Comparison of ENCODE assay signal across 1 cellular context in the genomic region with DNA sequence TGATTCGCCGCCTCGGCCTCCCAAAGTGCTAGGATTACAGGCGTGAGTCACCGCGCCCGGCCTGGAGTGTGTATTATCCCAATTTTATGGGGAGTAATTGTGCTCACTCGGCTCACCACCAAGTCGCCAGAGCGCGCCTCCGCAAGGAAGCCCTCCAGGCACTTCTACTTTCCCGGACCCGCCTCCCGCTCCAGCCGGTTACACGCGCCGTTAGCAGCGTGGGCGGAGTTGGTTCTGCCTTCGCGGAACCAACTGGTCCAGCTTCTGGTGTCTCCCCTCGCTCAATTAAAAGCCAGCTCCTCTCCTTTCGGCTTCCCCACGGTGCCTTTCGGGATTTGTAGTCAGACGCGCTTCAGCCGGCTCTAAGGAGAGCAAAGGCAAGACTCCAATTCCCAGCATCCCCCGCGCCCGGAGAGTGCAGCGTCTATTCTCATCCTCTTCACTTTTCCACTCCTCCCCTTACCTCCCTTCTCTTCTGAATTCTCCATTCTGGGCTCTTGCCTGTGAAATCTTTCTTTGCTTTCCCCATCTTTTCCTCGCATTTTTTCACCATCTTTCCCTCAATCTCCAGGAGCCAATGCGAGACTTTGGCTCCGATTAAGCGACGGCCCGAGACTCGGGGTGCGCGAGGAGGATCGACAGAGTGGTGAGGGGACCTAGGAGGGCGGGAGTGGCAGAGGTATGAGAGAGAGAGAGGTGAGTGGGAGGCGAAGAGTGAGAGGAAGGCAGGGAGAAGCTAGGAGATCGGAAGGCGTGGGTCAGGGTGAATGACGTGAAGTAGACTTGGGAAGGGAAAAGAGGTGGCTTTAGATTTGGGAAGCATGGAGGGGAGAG.
TF ChIP-seq lines count a peak whose summit lies in the region.

GTF2H4 (plus strand) TSS at position 450 of the 834 bp plus-strand sequence.

TF ChIP-seq in HepG2, 621 proteins besides CTCF, POLR2A, EP300 and RAD21 (continued from another document and continues in another):
- no peak for TF ChIP-seq BATF2 (CRISPR knock-in tag; IDR thresholded peaks at IDR 0.05)
- TF ChIP-seq PAF1 (CRISPR knock-in tag; IDR thresholded peaks at IDR 0.05), result no peak
- peak; percentile 89 for TF ChIP-seq ZNF687 (CRISPR knock-in tag; IDR thresholded peaks at IDR 0.05)
- TF ChIP-seq ZBTB8A (CRISPR knock-in tag; IDR thresholded peaks at IDR 0.05; ENCODE audit: borderline replicate concordance, low read depth), result no peak
- TF ChIP-seq, protein P1, sequence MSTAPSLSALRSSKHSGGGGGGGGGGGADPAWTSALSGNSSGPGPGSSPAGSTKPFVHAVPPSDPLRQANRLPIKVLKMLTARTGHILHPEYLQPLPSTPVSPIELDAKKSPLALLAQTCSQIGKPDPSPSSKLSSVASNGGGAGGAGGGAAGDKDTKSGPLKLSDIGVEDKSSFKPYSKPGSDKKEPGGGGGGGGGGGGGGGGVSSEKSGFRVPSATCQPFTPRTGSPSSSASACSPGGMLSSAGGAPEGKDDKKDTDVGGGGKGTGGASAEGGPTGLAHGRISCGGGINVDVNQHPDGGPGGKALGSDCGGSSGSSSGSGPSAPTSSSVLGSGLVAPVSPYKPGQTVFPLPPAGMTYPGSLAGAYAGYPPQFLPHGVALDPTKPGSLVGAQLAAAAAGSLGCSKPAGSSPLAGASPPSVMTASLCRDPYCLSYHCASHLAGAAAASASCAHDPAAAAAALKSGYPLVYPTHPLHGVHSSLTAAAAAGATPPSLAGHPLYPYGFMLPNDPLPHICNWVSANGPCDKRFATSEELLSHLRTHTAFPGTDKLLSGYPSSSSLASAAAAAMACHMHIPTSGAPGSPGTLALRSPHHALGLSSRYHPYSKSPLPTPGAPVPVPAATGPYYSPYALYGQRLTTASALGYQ (CRISPR knock-in tag; IDR thresholded peaks at IDR 0.05), result no peak
- TF ChIP-seq, protein P2, sequence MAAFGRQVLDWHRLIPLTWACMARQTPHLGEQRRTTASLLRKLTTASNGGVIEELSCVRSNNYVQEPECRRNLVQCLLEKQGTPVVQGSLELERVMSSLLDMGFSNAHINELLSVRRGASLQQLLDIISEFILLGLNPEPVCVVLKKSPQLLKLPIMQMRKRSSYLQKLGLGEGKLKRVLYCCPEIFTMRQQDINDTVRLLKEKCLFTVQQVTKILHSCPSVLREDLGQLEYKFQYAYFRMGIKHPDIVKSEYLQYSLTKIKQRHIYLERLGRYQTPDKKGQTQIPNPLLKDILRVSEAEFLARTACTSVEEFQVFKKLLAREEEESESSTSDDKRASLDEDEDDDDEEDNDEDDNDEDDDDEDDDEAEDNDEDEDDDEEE (CRISPR knock-in tag; IDR thresholded peaks at IDR 0.05), result peak; percentile 23; the same call in 1 of the 2 replicates
- peak; percentile 78 for TF ChIP-seq BORCS8-MEF2B (CRISPR knock-in tag; IDR thresholded peaks at IDR 0.05)
- TF ChIP-seq BCL6 (CRISPR knock-in tag; IDR thresholded peaks at IDR 0.05), result peak; percentile 79
- TF ChIP-seq, protein P3, sequence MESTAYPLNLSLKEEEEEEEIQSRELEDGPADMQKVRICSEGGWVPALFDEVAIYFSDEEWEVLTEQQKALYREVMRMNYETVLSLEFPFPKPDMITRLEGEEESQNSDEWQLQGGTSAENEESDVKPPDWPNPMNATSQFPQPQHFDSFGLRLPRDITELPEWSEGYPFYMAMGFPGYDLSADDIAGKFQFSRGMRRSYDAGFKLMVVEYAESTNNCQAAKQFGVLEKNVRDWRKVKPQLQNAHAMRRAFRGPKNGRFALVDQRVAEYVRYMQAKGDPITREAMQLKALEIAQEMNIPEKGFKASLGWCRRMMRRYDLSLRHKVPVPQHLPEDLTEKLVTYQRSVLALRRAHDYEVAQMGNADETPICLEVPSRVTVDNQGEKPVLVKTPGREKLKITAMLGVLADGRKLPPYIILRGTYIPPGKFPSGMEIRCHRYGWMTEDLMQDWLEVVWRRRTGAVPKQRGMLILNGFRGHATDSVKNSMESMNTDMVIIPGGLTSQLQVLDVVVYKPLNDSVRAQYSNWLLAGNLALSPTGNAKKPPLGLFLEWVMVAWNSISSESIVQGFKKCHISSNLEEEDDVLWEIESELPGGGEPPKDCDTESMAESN (CRISPR knock-in tag; conservative IDR thresholded peaks at IDR 0.05), result peak; percentile 79; the same call in 1 of the 2 replicates
- TF ChIP-seq PHF5A (CRISPR knock-in tag; IDR thresholded peaks at IDR 0.05; ENCODE audit: low read depth, unreplicated experiment), result peak; percentile 90
- peak; percentile 94; the same call in 1 of the 2 replicates for TF ChIP-seq MYC (CRISPR knock-in tag; IDR thresholded peaks at IDR 0.05; ENCODE audit: borderline replicate concordance)
- TF ChIP-seq HNF4A (CRISPR knock-in tag; IDR thresholded peaks at IDR 0.05), result no peak
- TF ChIP-seq, protein P4, sequence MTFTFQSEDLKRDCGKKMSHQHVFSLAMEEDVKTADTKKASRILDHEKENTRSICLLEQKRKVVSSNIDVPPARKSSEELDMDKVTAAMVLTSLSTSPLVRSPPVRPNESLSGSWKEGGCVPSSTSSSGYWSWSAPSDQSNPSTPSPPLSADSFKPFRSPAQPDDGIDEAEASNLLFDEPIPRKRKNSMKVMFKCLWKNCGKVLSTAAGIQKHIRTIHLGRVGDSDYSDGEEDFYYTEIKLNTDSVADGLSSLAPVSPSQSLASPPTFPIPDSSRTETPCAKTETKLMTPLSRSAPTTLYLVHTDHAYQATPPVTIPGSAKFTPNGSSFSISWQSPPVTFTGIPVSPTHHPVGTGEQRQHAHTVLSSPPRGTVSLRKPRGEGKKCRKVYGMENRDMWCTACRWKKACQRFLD (CRISPR knock-in tag; IDR thresholded peaks at IDR 0.05; ENCODE audit: borderline replicate concordance), result 0 out of 2 replicates have a peak, but pooled peaks have one; percentile 53
- TF ChIP-seq, protein P5, sequence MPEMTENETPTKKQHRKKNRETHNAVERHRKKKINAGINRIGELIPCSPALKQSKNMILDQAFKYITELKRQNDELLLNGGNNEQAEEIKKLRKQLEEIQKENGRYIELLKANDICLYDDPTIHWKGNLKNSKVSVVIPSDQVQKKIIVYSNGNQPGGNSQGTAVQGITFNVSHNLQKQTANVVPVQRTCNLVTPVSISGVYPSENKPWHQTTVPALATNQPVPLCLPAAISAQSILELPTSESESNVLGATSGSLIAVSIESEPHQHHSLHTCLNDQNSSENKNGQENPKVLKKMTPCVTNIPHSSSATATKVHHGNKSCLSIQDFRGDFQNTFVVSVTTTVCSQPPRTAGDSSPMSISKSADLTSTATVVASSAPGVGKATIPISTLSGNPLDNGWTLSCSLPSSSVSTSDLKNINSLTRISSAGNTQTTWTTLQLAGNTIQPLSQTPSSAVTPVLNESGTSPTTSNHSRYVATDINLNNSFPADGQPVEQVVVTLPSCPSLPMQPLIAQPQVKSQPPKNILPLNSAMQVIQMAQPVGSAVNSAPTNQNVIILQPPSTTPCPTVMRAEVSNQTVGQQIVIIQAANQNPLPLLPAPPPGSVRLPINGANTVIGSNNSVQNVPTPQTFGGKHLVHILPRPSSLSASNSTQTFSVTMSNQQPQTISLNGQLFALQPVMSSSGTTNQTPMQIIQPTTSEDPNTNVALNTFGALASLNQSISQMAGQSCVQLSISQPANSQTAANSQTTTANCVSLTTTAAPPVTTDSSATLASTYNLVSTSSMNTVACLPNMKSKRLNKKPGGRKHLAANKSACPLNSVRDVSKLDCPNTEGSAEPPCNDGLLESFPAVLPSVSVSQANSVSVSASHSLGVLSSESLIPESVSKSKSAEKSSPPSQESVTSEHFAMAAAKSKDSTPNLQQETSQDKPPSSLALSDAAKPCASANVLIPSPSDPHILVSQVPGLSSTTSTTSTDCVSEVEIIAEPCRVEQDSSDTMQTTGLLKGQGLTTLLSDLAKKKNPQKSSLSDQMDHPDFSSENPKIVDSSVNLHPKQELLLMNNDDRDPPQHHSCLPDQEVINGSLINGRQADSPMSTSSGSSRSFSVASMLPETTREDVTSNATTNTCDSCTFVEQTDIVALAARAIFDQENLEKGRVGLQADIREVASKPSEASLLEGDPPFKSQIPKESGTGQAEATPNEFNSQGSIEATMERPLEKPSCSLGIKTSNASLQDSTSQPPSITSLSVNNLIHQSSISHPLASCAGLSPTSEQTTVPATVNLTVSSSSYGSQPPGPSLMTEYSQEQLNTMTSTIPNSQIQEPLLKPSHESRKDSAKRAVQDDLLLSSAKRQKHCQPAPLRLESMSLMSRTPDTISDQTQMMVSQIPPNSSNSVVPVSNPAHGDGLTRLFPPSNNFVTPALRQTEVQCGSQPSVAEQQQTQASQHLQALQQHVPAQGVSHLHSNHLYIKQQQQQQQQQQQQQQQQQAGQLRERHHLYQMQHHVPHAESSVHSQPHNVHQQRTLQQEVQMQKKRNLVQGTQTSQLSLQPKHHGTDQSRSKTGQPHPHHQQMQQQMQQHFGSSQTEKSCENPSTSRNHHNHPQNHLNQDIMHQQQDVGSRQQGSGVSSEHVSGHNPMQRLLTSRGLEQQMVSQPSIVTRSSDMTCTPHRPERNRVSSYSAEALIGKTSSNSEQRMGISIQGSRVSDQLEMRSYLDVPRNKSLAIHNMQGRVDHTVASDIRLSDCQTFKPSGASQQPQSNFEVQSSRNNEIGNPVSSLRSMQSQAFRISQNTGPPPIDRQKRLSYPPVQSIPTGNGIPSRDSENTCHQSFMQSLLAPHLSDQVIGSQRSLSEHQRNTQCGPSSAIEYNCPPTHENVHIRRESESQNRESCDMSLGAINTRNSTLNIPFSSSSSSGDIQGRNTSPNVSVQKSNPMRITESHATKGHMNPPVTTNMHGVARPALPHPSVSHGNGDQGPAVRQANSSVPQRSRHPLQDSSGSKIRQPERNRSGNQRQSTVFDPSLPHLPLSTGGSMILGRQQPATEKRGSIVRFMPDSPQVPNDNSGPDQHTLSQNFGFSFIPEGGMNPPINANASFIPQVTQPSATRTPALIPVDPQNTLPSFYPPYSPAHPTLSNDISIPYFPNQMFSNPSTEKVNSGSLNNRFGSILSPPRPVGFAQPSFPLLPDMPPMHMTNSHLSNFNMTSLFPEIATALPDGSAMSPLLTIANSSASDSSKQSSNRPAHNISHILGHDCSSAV (CRISPR knock-in tag; IDR thresholded peaks at IDR 0.05; ENCODE audit: borderline replicate concordance), result no peak; the same call in 1 of the 2 replicates
- TF ChIP-seq MTA3 (CRISPR knock-in tag; IDR thresholded peaks at IDR 0.05), result no peak
- TF ChIP-seq, protein P6, sequence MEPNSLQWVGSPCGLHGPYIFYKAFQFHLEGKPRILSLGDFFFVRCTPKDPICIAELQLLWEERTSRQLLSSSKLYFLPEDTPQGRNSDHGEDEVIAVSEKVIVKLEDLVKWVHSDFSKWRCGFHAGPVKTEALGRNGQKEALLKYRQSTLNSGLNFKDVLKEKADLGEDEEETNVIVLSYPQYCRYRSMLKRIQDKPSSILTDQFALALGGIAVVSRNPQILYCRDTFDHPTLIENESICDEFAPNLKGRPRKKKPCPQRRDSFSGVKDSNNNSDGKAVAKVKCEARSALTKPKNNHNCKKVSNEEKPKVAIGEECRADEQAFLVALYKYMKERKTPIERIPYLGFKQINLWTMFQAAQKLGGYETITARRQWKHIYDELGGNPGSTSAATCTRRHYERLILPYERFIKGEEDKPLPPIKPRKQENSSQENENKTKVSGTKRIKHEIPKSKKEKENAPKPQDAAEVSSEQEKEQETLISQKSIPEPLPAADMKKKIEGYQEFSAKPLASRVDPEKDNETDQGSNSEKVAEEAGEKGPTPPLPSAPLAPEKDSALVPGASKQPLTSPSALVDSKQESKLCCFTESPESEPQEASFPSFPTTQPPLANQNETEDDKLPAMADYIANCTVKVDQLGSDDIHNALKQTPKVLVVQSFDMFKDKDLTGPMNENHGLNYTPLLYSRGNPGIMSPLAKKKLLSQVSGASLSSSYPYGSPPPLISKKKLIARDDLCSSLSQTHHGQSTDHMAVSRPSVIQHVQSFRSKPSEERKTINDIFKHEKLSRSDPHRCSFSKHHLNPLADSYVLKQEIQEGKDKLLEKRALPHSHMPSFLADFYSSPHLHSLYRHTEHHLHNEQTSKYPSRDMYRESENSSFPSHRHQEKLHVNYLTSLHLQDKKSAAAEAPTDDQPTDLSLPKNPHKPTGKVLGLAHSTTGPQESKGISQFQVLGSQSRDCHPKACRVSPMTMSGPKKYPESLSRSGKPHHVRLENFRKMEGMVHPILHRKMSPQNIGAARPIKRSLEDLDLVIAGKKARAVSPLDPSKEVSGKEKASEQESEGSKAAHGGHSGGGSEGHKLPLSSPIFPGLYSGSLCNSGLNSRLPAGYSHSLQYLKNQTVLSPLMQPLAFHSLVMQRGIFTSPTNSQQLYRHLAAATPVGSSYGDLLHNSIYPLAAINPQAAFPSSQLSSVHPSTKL (CRISPR knock-in tag; IDR thresholded peaks at IDR 0.05), result peak; percentile 60
- TF ChIP-seq IRX3 (CRISPR knock-in tag; IDR thresholded peaks at IDR 0.05; ENCODE audit: borderline replicate concordance, low read depth), result 0 out of 2 replicates have a peak, but pooled peaks have one; percentile 61
- TF ChIP-seq MNT (IDR thresholded peaks at IDR 0.05), result peak; percentile 39
